ENCODE assay signal across 7 cellular contexts in the genomic region with DNA sequence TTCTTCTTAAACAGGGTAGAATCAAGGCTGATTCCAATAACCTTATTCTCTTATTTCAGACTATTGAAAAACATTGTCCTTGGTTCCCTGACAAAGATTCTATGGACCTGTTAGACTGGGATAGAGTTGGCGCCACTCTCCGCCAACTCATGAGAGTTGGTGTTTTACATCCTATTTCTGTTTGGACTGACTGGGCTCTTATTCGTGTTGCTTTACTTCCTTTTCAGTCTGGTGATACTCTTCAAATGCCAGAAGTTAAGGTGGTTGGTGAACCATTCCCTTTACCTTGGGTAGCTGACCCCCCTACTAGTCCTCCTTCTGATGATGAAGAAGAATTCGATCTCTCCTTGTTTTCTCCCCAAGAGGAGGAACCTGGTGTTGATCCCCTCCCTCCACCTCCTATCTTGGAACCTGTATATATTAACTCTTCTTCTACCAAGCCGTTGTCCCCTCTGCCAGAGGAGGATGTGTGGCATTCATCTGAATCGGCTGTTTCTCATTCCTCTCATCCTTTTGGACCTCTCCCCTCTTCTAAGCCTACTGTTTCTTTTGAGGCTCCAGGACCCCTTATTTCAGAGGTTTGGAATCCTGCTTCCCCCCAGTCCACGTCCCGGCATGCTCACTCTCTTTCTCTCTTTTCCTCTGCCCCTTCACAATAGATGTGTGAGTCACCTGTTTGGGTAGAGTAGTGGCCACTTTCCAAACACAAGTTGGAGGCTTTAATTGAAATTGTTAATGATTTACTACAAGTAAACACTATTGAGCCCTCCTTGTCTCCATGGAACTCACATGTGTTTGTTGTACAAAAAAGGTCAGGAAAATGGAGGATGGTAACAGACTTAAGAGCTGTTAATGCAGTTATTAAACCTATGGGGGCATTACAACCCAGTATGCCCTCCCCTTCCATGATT.
A peak's percentile ranks its signal among the peaks of the same experiment; 100 is the strongest.
DNase-seq lines count a peak whose midpoint lies in the region; ATAC-seq, FAIRE-seq and TF ChIP-seq lines count a peak whose summit lies in the region.
"Not testable (repeated sequence)": the region's sequence is repeated elsewhere in the genome, so short reads cannot be mapped to it uniquely, and the experiment has no call there.

No MANE protein-coding gene starts in this region.

- not testable (repeated sequence) for H3K36me3 ChIP-seq in H1 (ENCODE audit: control insufficient read depth in 2 of 4, insufficient read depth in 4 of 4, low read length in 3 of 4); HepG2 (replicated peaks in 1 of 2; ENCODE audit: control insufficient read depth in 1 of 2, insufficient read depth in 2 of 2, low read length in 2 of 2)

- H3K9me3 ChIP-seq in H1 (ENCODE audit: insufficient read depth in 2 of 2, low read depth in 1 of 2, low read length in 1 of 2); HepG2 (ENCODE audit: low read length): not testable (repeated sequence)

- not testable (repeated sequence) for H3K23me2 ChIP-seq in H1 (ENCODE audit: low read depth, low read length)

- not testable (repeated sequence) for TF ChIP-seq EP300 in H1 (IDR thresholded peaks at IDR 0.05; ENCODE audit: borderline replicate concordance in 1 of 2, low read depth in 2 of 2, low read length in 2 of 2)
- TF ChIP-seq EP300 in HepG2 (IDR thresholded peaks at IDR 0.05; ENCODE audit: low read depth in 2 of 2, low read length in 2 of 2) (peak in 1 of 2 experiments; percentile 59; a peak in 1 of 4 replicates), HepG2 (CRISPR knock-in tag; IDR thresholded peaks at IDR 0.05; ENCODE audit: borderline replicate concordance) (0 out of 2 replicates have a peak, but pooled peaks have one; percentile 16)

- 90% methylated on average over 8 of the region's 8 CpGs; no CpG with 5 or more reads in 1 of the 2 experiments for whole genome bisulfite sequencing in H1 (ENCODE audit: extremely low coverage in 1 of 2, insufficient coverage in 1 of 2, insufficient read length in 1 of 2, insufficient replicate concordance in 2 of 2, low coverage in 1 of 2, low lambda C conversion rate in 2 of 2, missing lambda C conversion rate in 1 of 2), 2 experiments
- WGBS in HepG2 (ENCODE audit: low lambda C conversion rate), result 38% methylated on average over 8 of the region's 8 CpGs

- peaks cover 23% of the 10 kb centered on the region for H3K4me1 Mint-ChIP-seq in progenitor cell of endocrine pancreas (ENCODE audit: low read depth)

- H2BK5ac ChIP-seq in H1 (ENCODE audit: low read depth, low read length), result not testable (repeated sequence)

- not testable (repeated sequence) for BruUV-seq in HepG2 (replicated peaks; lab: Mats Ljungman, UMichigan)

- H3K4ac ChIP-seq in H1 (replicated peaks; ENCODE audit: insufficient read length, low read depth, low read length), result not testable (repeated sequence)

- H2BK120ac ChIP-seq in H1 (replicated peaks; ENCODE audit: low read depth, low read length), result not testable (repeated sequence)

- not testable (repeated sequence) for H3K4me3 ChIP-seq in H1 (ENCODE audit: extremely low read depth in 1 of 4, insufficient read depth in 2 of 4, low read depth in 3 of 4, low read length in 4 of 4); HepG2 (replicated peaks in 1 of 3; ENCODE audit: insufficient read depth in 1 of 3, low read depth in 2 of 3, low read length in 3 of 3)

- not testable (repeated sequence) for H2BK12ac ChIP-seq in H1 (ENCODE audit: low read depth, low read length)

- H3K79me2 ChIP-seq in H1 (ENCODE audit: control insufficient read depth in 1 of 2, insufficient read depth in 2 of 2, low read length in 2 of 2); HepG2 (ENCODE audit: insufficient read depth, low read length): not testable (repeated sequence)

- TF ChIP-seq RAD21 in H1 (IDR thresholded peaks at IDR 0.05 in 1 of 2, conservative IDR thresholded peaks at IDR 0.05 in 1 of 2; ENCODE audit: low read depth in 2 of 2, low read length in 2 of 2); HepG2 (CRISPR knock-in tag; IDR thresholded peaks at IDR 0.05): not testable (repeated sequence)

- POLR2A ChIA-PET in H1 (lab: Charles Lee; ENCODE audit: partially characterized antibody), result not testable (repeated sequence)
- POLR2A ChIA-PET in HepG2 (lab: Yijun Ruan, JAX), result interaction anchor here (1.1 kb wide), 1 partner anchor 17 kb away, joined by 3 read pairs; no protein-coding TSS in a partner anchor

- in situ Hi-C loops in Caki2 (cut with HindIII; ENCODE audit: low pct_unique_long_range_greater_than_20kb, low sequenced_read_pairs); HepG2 (cut with HindIII; ENCODE audit: extremely low pct_ligation_motif_present, low pct_unique_long_range_greater_than_20kb): not testable (repeated sequence)

- H3K4me2 ChIP-seq in H1 (ENCODE audit: insufficient read depth in 1 of 2, low read depth in 2 of 2, low read length in 2 of 2), result not testable (repeated sequence)
- peak overlapping the region; percentile 56 for H3K4me2 ChIP-seq in HepG2 (ENCODE audit: low read depth, low read length)

- not testable (repeated sequence) for H3K4me1 ChIP-seq in H1 (replicated peaks in 1 of 4; ENCODE audit: control insufficient read depth in 3 of 4, insufficient read depth in 4 of 4, low read length in 3 of 4)
- H3K4me1 ChIP-seq in HepG2 (ENCODE audit: insufficient read depth, low read length), result peaks cover 44% of the 10 kb centered on the region

- H2BK20ac ChIP-seq in H1 (ENCODE audit: low read length), result not testable (repeated sequence)

- H3K27ac ChIP-seq in VCaP, result peak overlapping the region; percentile 64
- not testable (repeated sequence) for H3K27ac ChIP-seq in H1 (ENCODE audit: low read depth, low read length)
- H3K27ac ChIP-seq in HepG2 (ENCODE audit: extremely low read length, insufficient read depth, low read length), result peak overlapping the region; percentile 47

- peak; percentile 63 for FAIRE-seq in H1 (lab: Jason Lieb, UNC)
- peak; percentile 99 for FAIRE-seq in islet of Langerhans (lab: Jason Lieb, UNC)
- FAIRE-seq in HepG2 (lab: Jason Lieb, UNC), result peak; percentile 56

- not testable (repeated sequence) for H4K91ac ChIP-seq in H1 (replicated peaks; ENCODE audit: insufficient read length, low read length)

- H3K14ac ChIP-seq in H1 (ENCODE audit: insufficient read length), result not testable (repeated sequence)

- not testable (repeated sequence) for H2BK15ac ChIP-seq in H1 (ENCODE audit: low read length)

- intact Hi-C loops in HepG2 (cut with micrococcal nuclease; ENCODE audit: unreplicated experiment), result loop anchor here (10.0 kb wide), 1 partner anchor 124 kb away; no protein-coding TSS in a partner anchor

- not testable (repeated sequence) for H3K9ac ChIP-seq in H1 (replicated peaks in 1 of 4; ENCODE audit: extremely low read depth in 1 of 4, low read depth in 3 of 4, low read length in 3 of 4); HepG2 (ENCODE audit: insufficient read depth, low read depth, low read length)

- H3K27me3 ChIP-seq in H1 (replicated peaks in 1 of 4; ENCODE audit: control insufficient read depth in 3 of 4, extremely low read depth in 1 of 4, insufficient read depth in 3 of 4, low read length in 3 of 4); HepG2 (ENCODE audit: control insufficient read depth in 1 of 2, insufficient read depth in 2 of 2, low read length in 2 of 2): not testable (repeated sequence)

- H3K79me1 ChIP-seq in H1 (ENCODE audit: low read depth, low read length), result not testable (repeated sequence)

- not testable (repeated sequence) for H2AFZ ChIP-seq in H1 (ENCODE audit: low read length); HepG2 (ENCODE audit: low read length)

- CTCF ChIA-PET in H1 (lab: Charles Lee; ENCODE audit: partially characterized antibody); HepG2 (lab: Yijun Ruan, JAX; ENCODE audit: low intra/inter-chr PET ratio, low total read pairs): not testable (repeated sequence)

- peaks cover 37% of the 10 kb centered on the region for H3K9me3 Mint-ChIP-seq in progenitor cell of endocrine pancreas (ENCODE audit: low read depth)

- not testable (repeated sequence) for TF ChIP-seq POLR2A in H1 (IDR thresholded peaks at IDR 0.05; ENCODE audit: control extremely low read depth in 1 of 2, low read depth in 2 of 2, low read length in 2 of 2); HepG2 (IDR thresholded peaks at IDR 0.05; ENCODE audit: insufficient read depth in 1 of 2, low read depth in 2 of 2, low read length in 2 of 2)

- not testable (repeated sequence) for H4K20me1 ChIP-seq in H1 (replicated peaks in 1 of 2; ENCODE audit: control insufficient read depth in 1 of 2, insufficient read depth in 2 of 2, low read length in 2 of 2); HepG2 (ENCODE audit: insufficient read depth, low read length)

- TF ChIP-seq CTCF in VCaP (conservative IDR thresholded peaks at IDR 0.05); H1 (IDR thresholded peaks at IDR 0.05; ENCODE audit: control extremely low read depth in 1 of 3, insufficient read depth in 1 of 3, low read depth in 1 of 3, low read length in 3 of 3); HepG2 (CRISPR knock-in tag; IDR thresholded peaks at IDR 0.05); progenitor cell of endocrine pancreas (IDR thresholded peaks at IDR 0.05; ENCODE audit: unreplicated experiment): not testable (repeated sequence)

- peak overlapping the region; percentile 95 for H3K27ac Mint-ChIP-seq in progenitor cell of endocrine pancreas

- H3K23ac ChIP-seq in H1 (ENCODE audit: insufficient read length), result not testable (repeated sequence)

- not testable (repeated sequence) for H4K5ac ChIP-seq in H1 (ENCODE audit: insufficient read length, low read depth, low read length)

- H3K56ac ChIP-seq in H1 (replicated peaks; ENCODE audit: insufficient read length, low read depth, low read length), result not testable (repeated sequence)

- DNase-seq in Caki2 (ENCODE audit: low read depth) (peak; percentile 73), HuH-7.5 (ENCODE audit: low spot score) (peak; percentile 18), HepG2 (ENCODE audit: low spot score) (peak; percentile 92)
- not testable (repeated sequence) for DNase-seq in H1 (ENCODE audit: low read depth in 1 of 2, low spot score in 2 of 2); progenitor cell of endocrine pancreas (ENCODE audit: low spot score, unreplicated experiment)

- not testable (repeated sequence) for H4K8ac ChIP-seq in H1 (ENCODE audit: extremely low read depth, insufficient read depth, low read length)

- peak overlapping the region; percentile 37 for H3K4me3 Mint-ChIP-seq in progenitor cell of endocrine pancreas (ENCODE audit: low read depth)

- H2AK5ac ChIP-seq in H1 (ENCODE audit: low read depth, low read length), result not testable (repeated sequence)

- ATAC-seq in HepG2, result peak; percentile 93

- not testable (repeated sequence) for H3K18ac ChIP-seq in H1 (ENCODE audit: extremely low read depth, low read length)

- not testable (repeated sequence) for H3K27me3 Mint-ChIP-seq in progenitor cell of endocrine pancreas

- peaks cover 27% of the 10 kb centered on the region for H3K36me3 Mint-ChIP-seq in progenitor cell of endocrine pancreas (ENCODE audit: insufficient read depth)

TF ChIP-seq in HepG2, 621 proteins besides CTCF, POLR2A, EP300 and RAD21 (continues in another document):
- peak; percentile 51; the same call in 1 of the 2 replicates for TF ChIP-seq FOXK1 (CRISPR knock-in tag; IDR thresholded peaks at IDR 0.05; ENCODE audit: borderline replicate concordance, low read depth)
